ENCODE assay signal across 19 cellular contexts in the genomic region with DNA sequence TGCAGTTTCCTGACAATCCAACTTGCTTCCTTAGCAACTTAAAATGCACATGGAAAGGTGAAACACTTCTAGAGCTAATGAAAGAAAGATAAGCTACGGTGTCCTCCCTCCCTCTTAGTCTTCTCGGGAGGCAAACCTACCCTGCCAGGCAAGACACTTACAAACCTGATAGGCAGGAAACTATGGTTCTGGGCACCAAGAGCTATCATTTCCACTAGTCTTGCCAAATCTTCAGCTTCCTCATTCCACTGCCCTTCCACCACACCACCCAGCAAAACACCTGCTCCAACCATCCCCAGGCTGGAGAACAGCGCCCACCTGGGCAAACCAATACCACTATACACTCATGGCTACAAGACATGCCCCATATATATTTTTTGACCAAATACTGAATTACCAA.
"Had no signal": no experiment of that assay in that cellular context is flagged by ENCODE, and none has a peak within 500 bp of the region (broad histone marks: within the 10 kb centered on the region; RNA-seq: fewer than 3 reads in every experiment).

No MANE protein-coding gene starts in this region.

- ATAC-seq: activated CD4-positive, CD25-positive, alpha-beta regulatory T cell treated with anti-CD3 and anti-CD28 coated beads, Interleukin-2, amount 50 U/mL, for 24 hours; activated CD8-positive, alpha-beta memory T cell treated with anti-CD3 and anti-CD28 coated beads, Interleukin-2, amount 10 ng/mL, durations not matched to agents 7 days and 5 days; SK-N-SH treated with all-trans-retinoic acid at 6 μM for 48 hours had no signal

- H3K4me3 ChIP-seq: Peyer's patch, SJSA1 had no signal

- DNase-seq: activated CD4-positive, alpha-beta T cell treated with anti-CD3 and anti-CD28 coated beads for 4 hours; activated CD8-positive, alpha-beta memory T cell treated with anti-CD3 and anti-CD28 coated beads, Interleukin-2, amount 10 ng/mL, durations not matched to agents 7 days and 5 days; activated effector memory CD4-positive, alpha-beta T cell treated with Interleukin-2 at 50 U/mL for 16 hours; activated naive CD4-positive, alpha-beta T cell; activated T-cell treated with anti-CD3 and anti-CD28 coated beads, Interleukin-2, amount 50 U/mL, for 24 hours; amygdala; cortex of kidney; NCI-H1048; NCI-H146; NCI-H187 treated with DMSO at 0.1 percent for 48 hours; NCI-H2171; NCI-H2227 treated with DMSO at 0.1 percent for 48 hours; NCI-H526; NCI-H774; Peyer's patch; Right ventricle myocardium superior had no signal
